Comparison of ENCODE assay signal across 1 cellular context in the genomic region with DNA sequence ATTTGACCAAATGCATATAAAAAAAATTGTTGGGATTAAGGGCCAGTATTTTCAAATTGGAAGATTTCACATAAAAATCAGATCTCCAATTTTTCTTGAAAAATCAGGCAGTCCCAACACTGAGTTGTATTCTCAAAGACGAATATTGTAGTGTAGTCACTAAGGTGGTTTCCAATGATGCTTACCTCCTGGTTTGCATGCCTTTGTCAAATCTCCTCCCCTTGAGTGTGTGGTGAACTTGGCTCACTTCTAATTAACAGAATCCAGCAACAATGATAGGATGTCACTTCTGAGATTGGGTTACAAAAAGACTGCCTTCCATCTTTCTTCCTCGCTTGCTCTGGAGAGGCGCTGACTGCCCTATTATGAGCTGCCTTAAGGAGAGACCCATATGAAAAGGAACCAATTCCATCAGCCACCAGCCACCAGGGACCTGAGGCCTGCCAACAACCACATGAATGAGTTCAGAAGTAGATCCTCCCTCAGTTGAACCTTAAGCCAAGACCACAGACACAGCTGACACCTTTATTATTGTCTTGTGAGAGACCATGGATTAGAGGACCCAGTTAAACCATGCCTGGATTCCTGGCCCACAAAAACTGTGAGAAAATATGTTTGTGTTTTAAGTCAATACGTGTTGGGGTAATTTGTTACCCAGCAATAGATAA.
TF ChIP-seq lines count a peak whose summit lies in the region.

No MANE protein-coding gene starts in this region.

TF ChIP-seq in SK-N-SH treated with all-trans-retinoic acid at 6 μM for 48 hours, 23 proteins besides CTCF, POLR2A, EP300 and RAD21 (continued from another document):
- TF ChIP-seq ZFP30 (CRISPR knock-in tag; IDR thresholded peaks at IDR 0.05) = no peak
- TF ChIP-seq TOX (CRISPR knock-in tag; IDR thresholded peaks at IDR 0.05; ENCODE audit: borderline replicate concordance) = no peak
- no peak for TF ChIP-seq ZC3H10 (CRISPR knock-in tag; IDR thresholded peaks at IDR 0.05)
- no peak for TF ChIP-seq ZNF70 (CRISPR knock-in tag; IDR thresholded peaks at IDR 0.05)
- no peak for TF ChIP-seq BACH2 (CRISPR knock-in tag; IDR thresholded peaks at IDR 0.05; ENCODE audit: borderline replicate concordance)
